ENCODE assay signal across 8 cellular contexts in the genomic region with DNA sequence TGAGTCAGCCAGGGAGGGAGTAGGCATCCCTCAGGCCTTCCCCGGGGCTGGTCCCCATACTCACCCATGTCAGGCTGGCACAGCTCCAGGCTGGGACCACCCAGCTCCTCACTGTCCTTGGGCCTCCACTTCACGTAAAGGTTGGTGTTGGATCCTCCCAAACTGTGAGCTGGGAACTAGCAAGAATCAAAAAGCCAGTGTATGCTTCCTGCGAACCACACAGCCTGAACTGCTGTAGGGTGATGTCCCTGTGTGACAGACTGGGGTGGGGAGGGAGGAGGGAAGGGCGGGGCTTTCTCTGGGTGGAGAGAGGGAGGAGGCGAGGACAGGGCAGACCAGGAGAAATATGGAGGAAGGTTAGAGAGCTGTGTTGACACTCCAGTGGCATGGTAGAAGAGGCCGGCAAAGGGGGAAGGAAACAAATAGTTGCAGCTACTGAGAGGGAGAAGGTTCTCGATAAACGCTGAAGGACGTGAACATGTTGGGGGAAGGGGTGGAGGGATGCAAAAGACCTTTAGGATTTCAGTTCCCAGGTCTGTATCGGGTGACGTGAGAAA. TPM values are rescaled to one million over a fixed set of nuclear protein-coding genes. Genes with fewer than 3 reads are reported as not detected.
DNase-seq lines count a peak whose midpoint lies in the region; ATAC-seq and TF ChIP-seq lines count a peak whose summit lies in the region.

No MANE protein-coding gene starts in this region.

- H3K9me3 ChIP-seq in gastroesophageal sphincter (no peaks in the 10 kb centered on the region), testis (no peaks in the 10 kb centered on the region)

- H3K4me3 ChIP-seq in LNCaP clone FGC (ENCODE audit: low read depth, low read length) (peak overlapping the region; percentile 96), gastroesophageal sphincter (peak overlapping the region; percentile 65 to 83), testis (peak overlapping the region; percentile 78 to 84)

- TF ChIP-seq EP300 in gastroesophageal sphincter (IDR thresholded peaks at IDR 0.05): no peak

- no peak for TF ChIP-seq CTCF in LNCaP clone FGC (IDR thresholded peaks at IDR 0.05; ENCODE audit: control insufficient read depth, extremely low read depth, insufficient read depth)
- TF ChIP-seq CTCF in gastroesophageal sphincter (IDR thresholded peaks at IDR 0.05): no peak
- no peak for TF ChIP-seq CTCF in omental fat pad (IDR thresholded peaks at IDR 0.05)
- TF ChIP-seq CTCF in testis (IDR thresholded peaks at IDR 0.05): no peak

- DNase-seq in ELF-1 (ENCODE audit: low read depth, low spot score) (peak; percentile 85), H4 (ENCODE audit: low spot score) (peak; percentile 84), LNCaP clone FGC (ENCODE audit: low read depth) (peak; percentile 73), SIG-M5 (lab: John Stamatoyannopoulos, UW) (peak; percentile 71), omental fat pad (ENCODE audit: low spot score) (peak; percentile 73), testis (peak; percentile 96)
- DNase-seq in activated naive CD4-positive, alpha-beta T cell treated with Interleukin-2 at 50 U/mL for 16 hours: peak; percentile 86

- H3K27me3 ChIP-seq in gastroesophageal sphincter: no peaks in the 10 kb centered on the region
- H3K27me3 ChIP-seq in testis: no peaks in the 10 kb centered on the region

- H3K27ac ChIP-seq in gastroesophageal sphincter (peak overlapping the region; percentile 90 to 98 (median 94)), testis (peak overlapping the region; percentile 96 to 98)

- intact Hi-C loops in testis (cut with DNase I; ENCODE audit: low total_unique reads): no loop called here

- H3K36me3 ChIP-seq in gastroesophageal sphincter (peaks cover 0 to 37% of the 10 kb centered on the region in 2 donors), testis (ENCODE audit: low read depth, missing control alignments) (no peaks in the 10 kb centered on the region)

- WGBS in gastroesophageal sphincter (ENCODE audit: low coverage in 1 of 2), 2 donors: 0 to 1% methylated on average over 7 to 8 of the region's 11 CpGs
- 1% methylated on average over 11 of the region's 11 CpGs for WGBS in testis, 2 donors

- ATAC-seq in gastroesophageal sphincter: peak; percentile 83
- peak; percentile 73 for ATAC-seq in omental fat pad (ENCODE audit: low FRiP score)

- H3K4me1 ChIP-seq in gastroesophageal sphincter (peaks cover 9 to 77% (median 32%) of the 10 kb centered on the region in 3 donors), testis (peaks cover 34% of the 10 kb centered on the region)

- peak; percentile 37 to 43 for TF ChIP-seq POLR2A in gastroesophageal sphincter (IDR thresholded peaks at IDR 0.05)
- TF ChIP-seq POLR2A in testis (IDR thresholded peaks at IDR 0.05): peak; percentile 24

RNA-seq across cellular contexts. Expression of a gene that starts 6.1 kb away (rescaled TPM):
- 22.2 and 28.4 TPM in 2 replicates for total RNA-seq in H4 (2014; rRNA removed; shearing (Covaris generic))
- total RNA-seq in gastroesophageal sphincter (10 to 100 TPM; 32.1 to 73.2 (median 54.6) TPM), omental fat pad (100 to 1,000 TPM in 1 of 4 donors, 10 to 100 TPM in 3; 43.1 to 124 (median 74.1) TPM), testis (100 to 1,000 TPM; 250 to 316 TPM)
- 134 TPM for polyA plus RNA-seq in testis (ENCODE audit: insufficient read depth, low read depth, low replicate concordance)

RNA-seq across cellular contexts. Expression of a gene that starts 9.6 kb away (rescaled TPM):
- total RNA-seq in H4 (2014; rRNA removed; shearing (Covaris generic)): 765 and 888 TPM in 2 replicates
- total RNA-seq in gastroesophageal sphincter (100 to 1,000 TPM; 315 to 472 (median 432) TPM), omental fat pad (100 to 1,000 TPM; 368 to 495 (median 458) TPM), testis (100 to 1,000 TPM; 342 to 387 TPM)
- polyA plus RNA-seq in testis (ENCODE audit: insufficient read depth, low read depth, low replicate concordance): 666 TPM

RNA-seq across cellular contexts. Expression of a gene that starts 51.9 kb away (rescaled TPM):
- total RNA-seq in H4 (2014; rRNA removed; shearing (Covaris generic)): 139 and 202 TPM in 2 replicates
- total RNA-seq in gastroesophageal sphincter (100 to 1,000 TPM in 2 of 4 donors, 10 to 100 TPM in 2; 73.5 to 115 (median 104) TPM), omental fat pad (100 to 1,000 TPM in 1 of 4 donors, 10 to 100 TPM in 3; 80.7 to 103 (median 84.6) TPM), testis (100 to 1,000 TPM; 102 to 110 TPM)
- 267 TPM for polyA plus RNA-seq in testis (ENCODE audit: insufficient read depth, low read depth, low replicate concordance)

Comparison
In these comparisons a context has a peak if more than half of its experiments do, and no peak if none do; other contexts are left out.
1. Peak in every context shown above with its lines: DNase-seq, ATAC-seq, H3K4me3 ChIP-seq and H3K27ac ChIP-seq.